Comparison of ENCODE assay signal across 1 cellular context in the genomic region with DNA sequence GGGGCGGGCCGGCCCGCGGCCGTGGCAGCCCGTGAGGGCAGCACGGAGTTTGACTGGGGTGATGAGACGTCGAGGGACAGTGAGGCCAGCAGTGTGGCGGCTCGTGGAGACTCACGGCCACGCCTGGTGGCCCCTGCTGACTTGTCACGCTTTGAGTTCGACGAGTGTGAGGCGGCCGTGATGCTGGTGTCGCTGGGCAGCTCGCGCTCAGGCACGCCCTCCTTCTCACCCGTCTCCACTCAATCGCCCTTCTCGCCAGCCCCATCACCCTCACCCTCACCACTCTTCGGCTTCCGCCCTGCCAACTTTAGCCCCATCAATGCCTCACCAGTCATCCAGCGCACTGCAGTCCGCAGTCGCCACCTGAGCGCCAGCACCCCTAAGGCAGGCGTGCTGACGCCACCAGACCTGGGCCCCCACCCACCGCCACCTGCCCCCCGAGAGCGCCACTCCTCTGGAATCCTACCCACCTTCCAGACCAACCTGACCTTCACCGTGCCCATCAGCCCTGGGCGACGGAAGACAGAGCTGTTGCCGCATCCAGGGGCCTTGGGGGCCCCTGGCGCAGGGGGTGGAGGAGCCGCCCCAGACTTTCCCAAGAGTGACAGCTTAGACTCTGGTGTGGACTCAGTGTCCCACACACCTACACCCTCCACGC.
TF ChIP-seq lines count a peak whose summit lies in the region.

No MANE protein-coding gene starts in this region.

TF ChIP-seq in HepG2, 621 proteins besides CTCF, POLR2A, EP300 and RAD21:
- TF ChIP-seq, protein P1, sequence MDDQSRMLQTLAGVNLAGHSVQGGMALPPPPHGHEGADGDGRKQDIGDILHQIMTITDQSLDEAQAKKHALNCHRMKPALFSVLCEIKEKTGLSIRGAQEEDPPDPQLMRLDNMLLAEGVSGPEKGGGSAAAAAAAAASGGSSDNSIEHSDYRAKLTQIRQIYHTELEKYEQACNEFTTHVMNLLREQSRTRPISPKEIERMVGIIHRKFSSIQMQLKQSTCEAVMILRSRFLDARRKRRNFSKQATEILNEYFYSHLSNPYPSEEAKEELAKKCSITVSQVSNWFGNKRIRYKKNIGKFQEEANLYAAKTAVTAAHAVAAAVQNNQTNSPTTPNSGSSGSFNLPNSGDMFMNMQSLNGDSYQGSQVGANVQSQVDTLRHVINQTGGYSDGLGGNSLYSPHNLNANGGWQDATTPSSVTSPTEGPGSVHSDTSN (CRISPR knock-in tag; IDR thresholded peaks at IDR 0.05; ENCODE audit: borderline replicate concordance), result no peak
- TF ChIP-seq, protein P2, sequence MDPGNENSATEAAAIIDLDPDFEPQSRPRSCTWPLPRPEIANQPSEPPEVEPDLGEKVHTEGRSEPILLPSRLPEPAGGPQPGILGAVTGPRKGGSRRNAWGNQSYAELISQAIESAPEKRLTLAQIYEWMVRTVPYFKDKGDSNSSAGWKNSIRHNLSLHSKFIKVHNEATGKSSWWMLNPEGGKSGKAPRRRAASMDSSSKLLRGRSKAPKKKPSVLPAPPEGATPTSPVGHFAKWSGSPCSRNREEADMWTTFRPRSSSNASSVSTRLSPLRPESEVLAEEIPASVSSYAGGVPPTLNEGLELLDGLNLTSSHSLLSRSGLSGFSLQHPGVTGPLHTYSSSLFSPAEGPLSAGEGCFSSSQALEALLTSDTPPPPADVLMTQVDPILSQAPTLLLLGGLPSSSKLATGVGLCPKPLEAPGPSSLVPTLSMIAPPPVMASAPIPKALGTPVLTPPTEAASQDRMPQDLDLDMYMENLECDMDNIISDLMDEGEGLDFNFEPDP (CRISPR knock-in tag; conservative IDR thresholded peaks at IDR 0.05), result 0 out of 2 replicates have a peak, but pooled peaks have one; percentile 38
- TF ChIP-seq ZBTB20 (CRISPR knock-in tag; IDR thresholded peaks at IDR 0.05; ENCODE audit: borderline replicate concordance, low read depth), result no peak
- TF ChIP-seq SRSF1 (optimal IDR thresholded peaks at IDR 0.05; ENCODE audit: low read depth, low read length), result no peak
- TF ChIP-seq RBFOX2 (IDR thresholded peaks at IDR 0.05; ENCODE audit: low read depth, low read length), result peak; percentile 18; the same call in 1 of the 2 replicates
